ENCODE assay signal across 13 cellular contexts in genomic region chr22:32531228-32531627, GRCh38. TPM values are rescaled to one million over a fixed set of nuclear protein-coding genes. Genes with fewer than 3 reads are reported as not detected.
DNase-seq lines count a peak whose midpoint lies in the region; ATAC-seq and TF ChIP-seq lines count a peak whose summit lies in the region.
"Had no signal": no experiment of that assay in that cellular context is flagged by ENCODE, and none has a peak within 500 bp of the region (broad histone marks: within the 10 kb centered on the region; RNA-seq: fewer than 3 reads in every experiment).

No MANE protein-coding gene starts in this region.

- TF ChIP-seq EP300 in sigmoid colon (IDR thresholded peaks at IDR 0.05), result no peak

- CTCF ChIA-PET in activated CD8-positive, alpha-beta memory T cell treated with anti-CD3 and anti-CD28 coated beads, Interleukin-2, amount 10 ng/mL, durations not matched to agents 7 days and 5 days (lab: Charles Lee), result interaction anchor here (1.2 kb wide), 1 partner anchor 266 kb away, joined by 5 read pairs; no protein-coding TSS in a partner anchor

- no peaks in the 10 kb centered on the region for H3K9me3 Mint-ChIP-seq in activated CD8-positive, alpha-beta memory T cell treated with anti-CD3 and anti-CD28 coated beads, Interleukin-2, amount 10 ng/mL, durations not matched to agents 7 days and 5 days (ENCODE audit: low read depth)
- H3K9me3 Mint-ChIP-seq in activated naive CD8-positive, alpha-beta T cell treated with anti-CD3 and anti-CD28 coated beads, Interleukin-2, amount 50 U/mL, for 24 hours, result no peaks in the 10 kb centered on the region
- H3K9me3 Mint-ChIP-seq in activated naive CD8-positive, alpha-beta T cell treated with anti-CD3 and anti-CD28 coated beads for 36 hours, result no peaks in the 10 kb centered on the region

- H3K4me3 Mint-ChIP-seq in activated CD8-positive, alpha-beta memory T cell treated with anti-CD3 and anti-CD28 coated beads, Interleukin-2, amount 10 ng/mL, durations not matched to agents 7 days and 5 days, result no peak overlapping the region
- H3K4me3 Mint-ChIP-seq in activated naive CD8-positive, alpha-beta T cell treated with anti-CD3 and anti-CD28 coated beads, Interleukin-2, amount 50 U/mL, for 24 hours, result no peak overlapping the region
- no peak overlapping the region for H3K4me3 Mint-ChIP-seq in activated naive CD8-positive, alpha-beta T cell treated with anti-CD3 and anti-CD28 coated beads for 36 hours

- H3K36me3 Mint-ChIP-seq in activated CD8-positive, alpha-beta memory T cell treated with anti-CD3 and anti-CD28 coated beads, Interleukin-2, amount 10 ng/mL, durations not matched to agents 7 days and 5 days, result no peaks in the 10 kb centered on the region
- no peaks in the 10 kb centered on the region for H3K36me3 Mint-ChIP-seq in activated naive CD8-positive, alpha-beta T cell treated with anti-CD3 and anti-CD28 coated beads, Interleukin-2, amount 50 U/mL, for 24 hours (ENCODE audit: low read depth)
- H3K36me3 Mint-ChIP-seq in activated naive CD8-positive, alpha-beta T cell treated with anti-CD3 and anti-CD28 coated beads for 36 hours, result no peaks in the 10 kb centered on the region

- no peaks in the 10 kb centered on the region for H3K9me3 ChIP-seq in liver (ENCODE audit: control insufficient read depth in 4 of 4, low read length in 3 of 4)
- H3K9me3 ChIP-seq in sigmoid colon, result no peaks in the 10 kb centered on the region
- H3K9me3 ChIP-seq: A549 had no signal

- intact Hi-C loops in sigmoid colon (cut with DNase I), result no loop called here

- no peaks in the 10 kb centered on the region for H3K4me1 Mint-ChIP-seq in activated CD8-positive, alpha-beta memory T cell treated with anti-CD3 and anti-CD28 coated beads, Interleukin-2, amount 10 ng/mL, durations not matched to agents 7 days and 5 days
- H3K4me1 Mint-ChIP-seq in activated naive CD8-positive, alpha-beta T cell treated with anti-CD3 and anti-CD28 coated beads, Interleukin-2, amount 50 U/mL, for 24 hours, result no peaks in the 10 kb centered on the region
- H3K4me1 Mint-ChIP-seq in activated naive CD8-positive, alpha-beta T cell treated with anti-CD3 and anti-CD28 coated beads for 36 hours, result no peaks in the 10 kb centered on the region

- peak in 1 of 2 donors; percentile 19 for TF ChIP-seq RAD21 in liver (IDR thresholded peaks at IDR 0.05)

- ATAC-seq in activated CD8-positive, alpha-beta memory T cell treated with anti-CD3 and anti-CD28 coated beads, Interleukin-2, amount 10 ng/mL, durations not matched to agents 7 days and 5 days, result no peak
- ATAC-seq in activated naive CD8-positive, alpha-beta T cell treated with anti-CD3 and anti-CD28 coated beads, Interleukin-2, amount 50 U/mL, for 24 hours, result no peak
- ATAC-seq in GM21529 (IDR thresholded peaks at IDR 0.05; ENCODE audit: unreplicated experiment), result no peak
- ATAC-seq: A549 had no signal

- H3K4me3 ChIP-seq in choroid plexus epithelial cell (ENCODE audit: low read depth, low read length) (no peak overlapping the region), liver (ENCODE audit: low read depth in 1 of 3, low read length in 3 of 3) (no peak overlapping the region), sigmoid colon (no peak overlapping the region)
- H3K4me3 ChIP-seq: A549 had no signal

- H3K27me3 ChIP-seq in liver (ENCODE audit: control insufficient read depth in 4 of 4, insufficient read depth in 4 of 4, low read length in 3 of 4) (no peaks in the 10 kb centered on the region), sigmoid colon (no peaks in the 10 kb centered on the region)

- 66% methylated on average over 7 of the region's 7 CpGs for WGBS in liver
- 80 to 84% methylated on average over 7 of the region's 7 CpGs for WGBS in sigmoid colon, 2 donors

- H3K4me1 ChIP-seq in liver (ENCODE audit: control insufficient read depth in 4 of 4, insufficient read depth in 4 of 4, low read length in 3 of 4) (peaks cover 2 to 20% (median 9%) of the 10 kb centered on the region in 4 donors), sigmoid colon (peaks cover 0 to 38% (median 26%) of the 10 kb centered on the region in 4 donors)

- H3K27me3 Mint-ChIP-seq in activated CD8-positive, alpha-beta memory T cell treated with anti-CD3 and anti-CD28 coated beads, Interleukin-2, amount 10 ng/mL, durations not matched to agents 7 days and 5 days, result no peaks in the 10 kb centered on the region
- H3K27me3 Mint-ChIP-seq in activated naive CD8-positive, alpha-beta T cell treated with anti-CD3 and anti-CD28 coated beads, Interleukin-2, amount 50 U/mL, for 24 hours, result peaks cover 5% of the 10 kb centered on the region
- H3K27me3 Mint-ChIP-seq in activated naive CD8-positive, alpha-beta T cell treated with anti-CD3 and anti-CD28 coated beads for 36 hours, result peaks cover 10% of the 10 kb centered on the region

- no peak overlapping the region for H3K27ac Mint-ChIP-seq in activated CD8-positive, alpha-beta memory T cell treated with anti-CD3 and anti-CD28 coated beads, Interleukin-2, amount 10 ng/mL, durations not matched to agents 7 days and 5 days
- H3K27ac Mint-ChIP-seq in activated naive CD8-positive, alpha-beta T cell treated with anti-CD3 and anti-CD28 coated beads, Interleukin-2, amount 50 U/mL, for 24 hours, result no peak overlapping the region
- H3K27ac Mint-ChIP-seq in activated naive CD8-positive, alpha-beta T cell treated with anti-CD3 and anti-CD28 coated beads for 36 hours, result no peak overlapping the region

- H3K9ac ChIP-seq in liver (ENCODE audit: low read depth in 1 of 2, low read length in 2 of 2), result no peak overlapping the region

- TF ChIP-seq CTCF in choroid plexus epithelial cell (conservative IDR thresholded peaks at IDR 0.05; ENCODE audit: low read depth, low read length) (no peak), liver (IDR thresholded peaks at IDR 0.05; ENCODE audit: low read depth, low read length, missing input control) (no peak), sigmoid colon (IDR thresholded peaks at IDR 0.05) (no peak)

- no peak overlapping the region for H3K27ac ChIP-seq in liver (ENCODE audit: low read depth in 1 of 2, low read length in 2 of 2)
- H3K27ac ChIP-seq in sigmoid colon, result peak overlapping the region; percentile 46 to 71 (median 64)
- H3K27ac ChIP-seq: A549 had no signal

- H3K36me3 ChIP-seq in liver (ENCODE audit: control insufficient read depth in 4 of 4, insufficient read depth in 3 of 4, low read depth in 1 of 4, low read length in 3 of 4), result no peaks in the 10 kb centered on the region
- H3K36me3 ChIP-seq in sigmoid colon, result no peaks in the 10 kb centered on the region

- DNase-seq in AG08395 (ENCODE audit: low spot score) (peak; percentile 26), choroid plexus epithelial cell (ENCODE audit: low read depth) (peak; percentile 20), sigmoid colon (peak; percentile 68)
- no peak for DNase-seq in activated CD8-positive, alpha-beta memory T cell treated with anti-CD3 and anti-CD28 coated beads, Interleukin-2, amount 10 ng/mL, durations not matched to agents 7 days and 5 days
- DNase-seq in activated naive CD8-positive, alpha-beta T cell treated with anti-CD3 and anti-CD28 coated beads, Interleukin-2, amount 50 U/mL, for 24 hours, result no peak
- DNase-seq in activated naive CD8-positive, alpha-beta T cell treated with anti-CD3 and anti-CD28 coated beads for 36 hours, result no peak
- DNase-seq: activated CD8-positive, alpha-beta memory T cell treated with anti-CD3 and anti-CD28 coated beads for 24 hours; activated naive CD4-positive, alpha-beta T cell; midbrain; stimulated activated naive CD4-positive, alpha-beta T cell treated with Interleukin-2 at 50 U/mL for 16 hours had no signal

- TF ChIP-seq POLR2A in sigmoid colon (IDR thresholded peaks at IDR 0.05), result no peak

TF ChIP-seq in liver, 16 proteins besides CTCF, POLR2A, EP300 and RAD21:
- TF ChIP-seq MAX (IDR thresholded peaks at IDR 0.05) (no peak), NR2F2 (IDR thresholded peaks at IDR 0.05) (peak; percentile 95), RXRA (IDR thresholded peaks at IDR 0.05) (peak; percentile 25 to 27), GABPA (IDR thresholded peaks at IDR 0.05 in 1 of 2, conservative IDR thresholded peaks at IDR 0.05 in 1 of 2) (no peak)

RNA-seq across cellular contexts. Expression of gene FBXO7, which starts 56.6 kb away (rescaled TPM):
- total RNA-seq in liver, result 100 to 1,000 TPM in 1 of 2 donors, 10 to 100 TPM in 1; 54.6 to 179 TPM
- polyA plus RNA-seq in liver, result 10 to 100 TPM; 37.9 to 47.0 TPM
- total RNA-seq in sigmoid colon, result 10 to 100 TPM; 69.0 to 83.6 (median 81.9) TPM
- 10 to 100 TPM; 60.6 to 79.8 (median 73.9) TPM for polyA plus RNA-seq in sigmoid colon
- 100 to 1,000 TPM in 1 of 2 experiments, 10 to 100 TPM in 1; 98.9 to 108 TPM for total RNA-seq in activated CD8-positive, alpha-beta memory T cell treated with anti-CD3 and anti-CD28 coated beads, Interleukin-2, amount 10 ng/mL, durations not matched to agents 7 days and 5 days
- total RNA-seq in activated naive CD8-positive, alpha-beta T cell treated with anti-CD3 and anti-CD28 coated beads for 36 hours, result 10 to 100 TPM; 87.9 to 90.2 TPM

Comparison
In these comparisons a context has a peak if more than half of its experiments do, and no peak if none do; other contexts are left out.
1. DNase-seq: peak in AG08395 (single experiment), choroid plexus epithelial cell (single experiment) and sigmoid colon (single experiment); none in activated CD8-positive, alpha-beta memory T cell treated with anti-CD3 and anti-CD28 coated beads, Interleukin-2, amount 10 ng/mL, durations not matched to agents 7 days and 5 days (single experiment), activated naive CD8-positive, alpha-beta T cell treated with anti-CD3 and anti-CD28 coated beads, Interleukin-2, amount 50 U/mL, for 24 hours (single experiment) and activated naive CD8-positive, alpha-beta T cell treated with anti-CD3 and anti-CD28 coated beads for 36 hours (single experiment).
2. H3K27ac ChIP-seq: peak in sigmoid colon (4 of 4); none in liver (0 of 2).